20 cellular contexts compared by ENCODE assay signal in the genomic region with DNA sequence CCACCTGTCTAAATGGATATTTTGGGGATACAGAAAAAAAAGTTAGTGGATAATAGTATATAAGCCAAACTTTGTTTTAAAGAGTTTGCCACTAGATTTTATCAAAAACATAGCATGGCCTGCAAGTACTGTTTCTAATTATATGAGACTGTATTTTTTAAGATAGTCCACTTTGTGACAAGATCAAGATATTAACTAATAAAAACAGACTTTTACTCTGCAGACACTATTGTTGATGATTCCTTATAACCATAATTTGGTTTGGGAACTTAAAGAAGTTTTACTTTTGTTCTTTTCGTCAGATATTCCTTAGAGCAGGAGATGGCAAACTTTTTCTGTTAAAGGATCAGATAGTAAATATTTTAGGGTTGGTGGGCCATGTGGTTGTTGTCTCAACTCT. TPM values are rescaled to one million over a fixed set of nuclear protein-coding genes. Genes with fewer than 3 reads are reported as not detected.
A peak's percentile ranks its signal among the peaks of the same experiment; 100 is the strongest.
DNase-seq lines count a peak whose midpoint lies in the region; FAIRE-seq and TF ChIP-seq lines count a peak whose summit lies in the region.
"Had no signal": no experiment of that assay in that cellular context is flagged by ENCODE, and none has a peak within 500 bp of the region (broad histone marks: within the 10 kb centered on the region; RNA-seq: fewer than 3 reads in every experiment).

No MANE protein-coding gene starts in this region.

- no peak overlapping the region for H3K4me3 Mint-ChIP-seq in mesothelial cell of epicardium
- H3K4me3 Mint-ChIP-seq: B cell; CD4-positive, alpha-beta T cell; CD8-positive, alpha-beta memory T cell; GM23338; HFFc6 had no signal

- POLR2A ChIA-PET in SK-N-SH (lab: Yijun Ruan, JAX) = interaction anchor here (1.2 kb wide), 1 partner anchor 36 kb away, joined by 6 read pairs; no protein-coding TSS in a partner anchor

- TF ChIP-seq CTCF in D721Med (IDR thresholded peaks at IDR 0.05; ENCODE audit: insufficient read depth, missing control alignments) (no peak), SK-N-SH (IDR thresholded peaks at IDR 0.05) (no peak), mesothelial cell of epicardium (IDR thresholded peaks at IDR 0.05; ENCODE audit: unreplicated experiment) (no peak)

- TF ChIP-seq RAD21 in SK-N-SH (IDR thresholded peaks at IDR 0.05; ENCODE audit: low read length) = no peak

- FAIRE-seq in D721Med (lab: Jason Lieb, UNC) (peak; percentile 6), endometrium (lab: Jason Lieb, UNC) (peak; percentile 31)
- FAIRE-seq: G401.6, GM12878 had no signal

- H3K9me3 Mint-ChIP-seq in mesothelial cell of epicardium = no peaks in the 10 kb centered on the region
- H3K9me3 Mint-ChIP-seq: CD4-positive, alpha-beta T cell; CD8-positive, alpha-beta memory T cell; GM23338; HFFc6 had no signal

- H3K27ac ChIP-seq in SK-N-SH (ENCODE audit: low read depth in 2 of 2, low read length in 1 of 2) = peak overlapping the region; percentile 28 to 58; a peak in 3 of 4 replicates
- H3K27ac ChIP-seq: 22Rv1, BLaER1, C4-2B had no signal

- no peaks in the 10 kb centered on the region for H3K27me3 ChIP-seq in SK-N-SH (ENCODE audit: insufficient read depth)
- H3K27me3 ChIP-seq: BLaER1 had no signal

- H4K20me1 ChIP-seq in SK-N-SH (ENCODE audit: insufficient read depth) = peaks cover 53% of the 10 kb centered on the region

- WGBS in SK-N-SH (ENCODE audit: low lambda C conversion rate) = 41% methylated on average over 1 of the region's 1 CpG

- DNase-seq in D721Med (ENCODE audit: insufficient read length, low spot score) (no peak), SK-N-SH (no peak), mesothelial cell of epicardium (ENCODE audit: low spot score in 2 of 2, unreplicated experiment in 2 of 2) (no peak), DMS53 treated with DMSO at 0.1 percent for 48 hours (lab: John Stamatoyannopoulos, UW; ENCODE audit: unreplicated experiment) (no peak), NCI-H2171 treated with DMSO at 0.1 percent for 48 hours (lab: John Stamatoyannopoulos, UW) (no peak), GF-D8 (lab: John Stamatoyannopoulos, UW) (no peak)
- DNase-seq: CD4-positive, alpha-beta T cell; CD8-positive, alpha-beta memory T cell; DMS53; DND-41; HFFc6 had no signal

- no peaks in the 10 kb centered on the region for H3K9me2 ChIP-seq in SK-N-SH

- no peaks in the 10 kb centered on the region for H3K36me3 Mint-ChIP-seq in mesothelial cell of epicardium

- H3K9me3 ChIP-seq in SK-N-SH = no peaks in the 10 kb centered on the region
- H3K9me3 ChIP-seq: BLaER1, HAP-1 had no signal

- H3K4me1 ChIP-seq in SK-N-SH (ENCODE audit: control insufficient read depth in 1 of 2, insufficient read depth in 2 of 2, low read depth in 1 of 2, low read length in 1 of 2) = peaks cover 0 to 19% of the 10 kb centered on the region in 2 experiments; a peak in 3 of 4 replicates

- no peak overlapping the region for H3K9ac ChIP-seq in SK-N-SH
- H3K9ac ChIP-seq: BLaER1 had no signal

- peak overlapping the region; percentile 68 for H3K27ac Mint-ChIP-seq in mesothelial cell of epicardium
- H3K27ac Mint-ChIP-seq: B cell; CD4-positive, alpha-beta T cell; GM23338; HFFc6 had no signal

- no peak overlapping the region; the same call in 1 of the 2 replicates for H3K4me2 ChIP-seq in SK-N-SH
- H3K4me2 ChIP-seq: BLaER1, GM23338 had no signal

- H2AFZ ChIP-seq in SK-N-SH (ENCODE audit: low read depth) = no peak overlapping the region
- H2AFZ ChIP-seq: GM23338 had no signal

- peaks cover 76% of the 10 kb centered on the region for H3K79me2 ChIP-seq in SK-N-SH (ENCODE audit: insufficient read depth)

- H3K4me1 Mint-ChIP-seq in mesothelial cell of epicardium = peaks cover 4% of the 10 kb centered on the region

- peaks cover 2% of the 10 kb centered on the region for H3F3A ChIP-seq in SK-N-SH (replicated peaks; ENCODE audit: insufficient read depth)

- H3K36me3 ChIP-seq in SK-N-SH (replicated peaks in 1 of 2; ENCODE audit: control insufficient read depth in 1 of 2, insufficient read depth in 2 of 2, low read length in 1 of 2) = peaks cover 2 to 12% of the 10 kb centered on the region in 2 experiments
- H3K36me3 ChIP-seq: HAP-1 had no signal

- no peaks in the 10 kb centered on the region for H3K27me3 Mint-ChIP-seq in mesothelial cell of epicardium (ENCODE audit: low read depth)
- H3K27me3 Mint-ChIP-seq: B cell; CD4-positive, alpha-beta T cell; CD8-positive, alpha-beta memory T cell had no signal

- CTCF ChIA-PET in SK-N-SH (lab: Yijun Ruan, JAX) = interaction anchor here (0.9 to 2.0 kb wide), 2 partner anchors 11 to 15 kb away, joined by 3 to 5 read pairs; no protein-coding TSS in a partner anchor

- no peak overlapping the region for H3K4me3 ChIP-seq in SK-N-SH (ENCODE audit: low read depth in 2 of 2, low read length in 1 of 2)
- H3K4me3 ChIP-seq: BLaER1, GM12878, GM23338, HAP-1 had no signal

- TF ChIP-seq EP300 in SK-N-SH (IDR thresholded peaks at IDR 0.05; ENCODE audit: borderline replicate concordance in 1 of 2, low read depth in 1 of 2, low read length in 1 of 2) = 0 out of 4 replicates have a peak, but pooled peaks of 1 of the 2 experiments have one; percentile 14

TF ChIP-seq in SK-N-SH, 30 proteins besides CTCF, POLR2A, EP300 and RAD21:
- peak; percentile 31 for TF ChIP-seq TCF12 (IDR thresholded peaks at IDR 0.05)
- 0 out of 2 replicates have a peak, but pooled peaks have one; percentile 4 for TF ChIP-seq JUND (IDR thresholded peaks at IDR 0.05)
- no peak for TF ChIP-seq NRF1 (IDR thresholded peaks at IDR 0.05; ENCODE audit: low read depth, low read length)

RNA-seq across cellular contexts. Expression of gene SMG7, which starts 36.4 kb away (rescaled TPM):
- 19.8 and 26.0 TPM in 2 replicates for polyA plus RNA-seq in SK-N-SH (2012; rRNA removed)
- 18.2 and 21.8 TPM in 2 replicates for polyA plus RNA-seq in SK-N-SH (2012; cell fraction: cytosol; rRNA removed)
- polyA plus RNA-seq in SK-N-SH (2012; cell fraction: nucleus; rRNA removed) = 18.5 and 30.6 TPM in 2 replicates
- 58.7 to 65.2 TPM (median 60.6 TPM) in 3 replicates for total RNA-seq in mesothelial cell of epicardium
